16 cellular contexts compared by ENCODE assay signal in the genomic region with DNA sequence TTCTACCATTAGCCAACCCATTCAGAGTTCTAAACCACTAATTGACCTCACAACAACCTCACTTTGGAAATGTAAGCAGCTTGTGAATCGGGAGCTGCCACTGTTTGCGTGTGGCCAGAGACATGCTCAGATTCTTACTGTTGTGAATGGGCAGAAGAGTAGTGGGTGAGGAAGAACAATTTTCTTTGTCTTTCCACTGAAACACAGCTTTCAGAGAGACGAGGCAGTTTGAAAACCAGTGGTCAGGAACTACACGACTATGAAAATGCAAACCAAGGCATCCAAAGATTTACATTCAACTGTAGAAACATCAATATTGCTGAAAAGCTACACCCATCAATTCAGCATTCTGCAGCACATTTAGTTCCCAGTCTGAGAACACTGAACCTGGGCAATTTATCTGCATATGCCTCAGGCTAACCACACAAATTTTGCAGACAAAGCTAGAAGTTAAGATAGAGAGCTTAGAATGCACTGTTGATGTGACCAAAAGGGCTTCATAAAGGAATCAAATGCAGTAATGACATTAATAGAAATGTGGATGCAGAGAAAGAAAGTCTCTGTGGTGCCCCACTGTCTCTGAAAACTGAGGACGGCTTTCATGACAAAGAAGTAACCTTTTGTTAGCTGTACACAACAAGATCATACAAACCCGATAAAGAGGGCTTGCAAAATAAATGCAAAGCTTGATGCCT.
"Had no signal": no experiment of that assay in that cellular context is flagged by ENCODE, and none has a peak within 500 bp of the region (broad histone marks: within the 10 kb centered on the region; RNA-seq: fewer than 3 reads in every experiment).

No MANE protein-coding gene starts in this region.

- H3K4me3 ChIP-seq: adrenal gland, cardiac muscle cell, esophagus muscularis mucosa, tibial nerve, uterus had no signal

- H3K27me3 ChIP-seq: adrenal gland, cardiac muscle cell, esophagus muscularis mucosa, tibial nerve, uterus had no signal

- ATAC-seq: activated T-cell treated with anti-CD3 and anti-CD28 coated beads, Interleukin-2, amount 50 U/mL, for 4 hours; left ventricle myocardium superior; T-helper 17 cell had no signal

- DNase-seq: activated CD4-positive, alpha-beta memory T cell treated with anti-CD3 and anti-CD28 coated beads, Interleukin-2, amount 10 ng/mL, durations not matched to agents 7 days and 5 days; activated CD4-positive, alpha-beta T cell treated with anti-CD3 and anti-CD28 coated beads for 4 hours; activated effector memory CD4-positive, alpha-beta T cell treated with Interleukin-2 at 50 U/mL for 16 hours; activated T-cell treated with anti-CD3 and anti-CD28 coated beads, Interleukin-2, amount 50 U/mL, for 4 hours; adrenal gland; glutamatergic neuron; left ventricle myocardium superior; mesenchymal stem cell; nephron progenitor cell; stimulated activated CD4-positive, alpha-beta T cell treated with anti-CD3 and anti-CD28 coated beads, Interleukin-1b, Interleukin-23, amount 100 ng/mL, for 48 hours; T-helper 17 cell; uterus; WERI-Rb-1 had no signal

- H3K27ac ChIP-seq: adrenal gland, cardiac muscle cell, esophagus muscularis mucosa, tibial nerve, uterus, WERI-Rb-1 had no signal
